22 cellular contexts compared by ENCODE assay signal in the genomic region with DNA sequence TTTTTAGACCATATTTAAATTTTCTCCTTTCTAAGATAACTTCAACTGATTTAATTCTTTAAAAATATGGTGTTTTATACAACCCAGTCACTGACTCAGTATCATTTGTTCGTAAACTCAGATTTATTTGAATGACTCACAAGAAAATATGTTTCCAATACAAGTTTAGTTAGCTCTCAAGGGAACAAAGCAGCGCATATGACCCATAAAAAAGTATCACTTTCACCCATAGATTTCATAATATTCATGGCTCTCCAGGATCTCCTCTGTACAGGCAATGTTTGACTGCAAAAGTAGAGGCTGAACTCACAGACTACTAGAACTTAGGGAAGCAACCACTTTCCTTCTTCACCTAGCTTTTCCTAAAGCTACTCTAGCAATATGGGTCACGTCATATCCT.
"Had no signal": no experiment of that assay in that cellular context is flagged by ENCODE, and none has a peak within 500 bp of the region (broad histone marks: within the 10 kb centered on the region; RNA-seq: fewer than 3 reads in every experiment).

No MANE protein-coding gene starts in this region.

- H3K9me3 ChIP-seq: gastrocnemius medialis, left ventricle myocardium inferior, right lobe of liver, transverse colon, uterus had no signal

- DNase-seq: activated B cell treated with CpG ODN at 0.5 μM for 24 hours; activated CD4-positive, alpha-beta T cell treated with anti-CD3 and anti-CD28 coated beads for 36 hours; activated CD4-positive, alpha-beta T cell treated with anti-CD3 and anti-CD28 coated beads, Interleukin-2, amount 50 U/mL, for 4 hours; activated CD8-positive, alpha-beta memory T cell treated with anti-CD3 and anti-CD28 coated beads, Interleukin-2, amount 50 U/mL, for 48 hours; activated naive CD4-positive, alpha-beta T cell; activated naive CD8-positive, alpha-beta T cell treated with anti-CD3 and anti-CD28 coated beads for 36 hours; activated T-cell treated with anti-CD3 and anti-CD28 coated beads, Interleukin-2, amount 50 U/mL, for 4 hours; amniotic stem cell; gastrocnemius medialis; hippocampal formation; left ventricle myocardium inferior; naive thymus-derived CD4-positive, alpha-beta T cell; occipital lobe; posterior cingulate gyrus; right lobe of liver; small intestine; stimulated activated CD4-positive, alpha-beta T cell treated with anti-CD3 and anti-CD28 coated beads, Interleukin-2, amount 100 ng/mL, for 24 hours; stimulated activated naive B cell treated with anti-CD40 and anti-IgM and Interleukin-4, amounts not matched to agents 10 μg/mL and 1 μg/mL and 100 μg/mL, for 72 hours; T-helper 9 cell; transverse colon; uterus had no signal

- ATAC-seq: activated CD4-positive, alpha-beta T cell treated with anti-CD3 and anti-CD28 coated beads for 36 hours; activated T-cell treated with anti-CD3 and anti-CD28 coated beads, Interleukin-2, amount 50 U/mL, for 4 hours; gastrocnemius medialis; naive thymus-derived CD4-positive, alpha-beta T cell; right lobe of liver; stimulated activated naive B cell treated with anti-CD40 and anti-IgM and Interleukin-4, amounts not matched to agents 10 μg/mL and 1 μg/mL and 100 μg/mL, for 72 hours had no signal

- H3K27me3 ChIP-seq: cardiac muscle cell, gastrocnemius medialis, right lobe of liver, transverse colon, uterus had no signal

- H3K36me3 ChIP-seq: cardiac muscle cell, gastrocnemius medialis, left ventricle myocardium inferior, right lobe of liver, transverse colon, uterus had no signal

- H3K4me1 ChIP-seq: gastrocnemius medialis, left ventricle myocardium inferior, right lobe of liver, transverse colon, uterus had no signal

- H3K27ac ChIP-seq: cardiac muscle cell, gastrocnemius medialis, left ventricle myocardium inferior, right lobe of liver, transverse colon, uterus had no signal

- H3K4me3 ChIP-seq: cardiac muscle cell, gastrocnemius medialis, left ventricle myocardium inferior, right lobe of liver, transverse colon, uterus had no signal
